In genomic region chr1:152448496-152448895, GRCh38 we compare ENCODE assay signal across 31 cellular contexts. TPM values are rescaled to one million over a fixed set of nuclear protein-coding genes. Genes with fewer than 3 reads are reported as not detected.
"Had no signal": no experiment of that assay in that cellular context is flagged by ENCODE, and none has a peak within 500 bp of the region (broad histone marks: within the 10 kb centered on the region; RNA-seq: fewer than 3 reads in every experiment).

No MANE protein-coding gene starts in this region.

- H3K4me1 ChIP-seq: foreskin keratinocyte, gastrocnemius medialis had no signal

- H3K36me3 Mint-ChIP-seq: activated naive CD4-positive, alpha-beta T cell treated with anti-CD3 and anti-CD28 coated beads, Interleukin-2, amount 10 ng/mL, durations not matched to agents 7 days and 5 days; activated naive CD4-positive, alpha-beta T cell treated with anti-CD3 and anti-CD28 coated beads, Interleukin-2, amount 50 U/mL, for 72 hours; activated naive CD8-positive, alpha-beta T cell treated with anti-CD3 and anti-CD28 coated beads, Interleukin-2, amount 10 ng/mL, durations not matched to agents 7 days and 5 days had no signal

- H3K9me3 ChIP-seq: gastrocnemius medialis, heart left ventricle had no signal

- H3K9me3 Mint-ChIP-seq: activated naive CD4-positive, alpha-beta T cell treated with anti-CD3 and anti-CD28 coated beads, Interleukin-2, amount 10 ng/mL, durations not matched to agents 7 days and 5 days; activated naive CD4-positive, alpha-beta T cell treated with anti-CD3 and anti-CD28 coated beads, Interleukin-2, amount 50 U/mL, for 72 hours; activated naive CD8-positive, alpha-beta T cell treated with anti-CD3 and anti-CD28 coated beads, Interleukin-2, amount 10 ng/mL, durations not matched to agents 7 days and 5 days; activated T-cell treated with anti-CD3 and anti-CD28 coated beads, Interleukin-2, amount 50 U/mL, for 24 hours; activated T-cell treated with anti-CD3 and anti-CD28 coated beads, Interleukin-2, amount 50 U/mL, for 72 hours; central memory CD8-positive, alpha-beta T cell; effector memory CD8-positive, alpha-beta T cell had no signal

- H3K27me3 Mint-ChIP-seq: activated T-cell treated with anti-CD3 and anti-CD28 coated beads, Interleukin-2, amount 50 U/mL, for 24 hours; central memory CD8-positive, alpha-beta T cell; effector memory CD8-positive, alpha-beta T cell had no signal

- H3K4me3 ChIP-seq: coronary artery, gastrocnemius medialis, heart left ventricle had no signal

- DNase-seq: activated CD4-positive, alpha-beta T cell treated with anti-CD3 and anti-CD28 coated beads for 4 hours; activated CD4-positive, alpha-beta T cell treated with anti-CD3 and anti-CD28 coated beads, Interleukin-2, amount 50 U/mL, for 1 hour; activated CD4-positive, alpha-beta T cell treated with anti-CD3 and anti-CD28 coated beads, Interleukin-2, amount 50 U/mL, for 48 hours; activated CD4-positive, CD25-positive, alpha-beta regulatory T cell; activated CD4-positive, CD25-positive, alpha-beta regulatory T cell treated with anti-CD3 and anti-CD28 coated beads, Interleukin-2, amount 50 U/mL, for 72 hours; activated CD8-positive, alpha-beta memory T cell treated with anti-CD3 and anti-CD28 coated beads, Interleukin-2, amount 50 U/mL, for 48 hours; activated gamma-delta T cell; activated naive CD4-positive, alpha-beta T cell; activated naive CD4-positive, alpha-beta T cell treated with anti-CD3 and anti-CD28 coated beads, Interleukin-2, amount 10 ng/mL, durations not matched to agents 7 days and 5 days; activated naive CD8-positive, alpha-beta T cell treated with anti-CD3 and anti-CD28 coated beads, Interleukin-2, amount 10 ng/mL, durations not matched to agents 7 days and 5 days; activated T-cell treated with anti-CD3 and anti-CD28 coated beads for 4 hours; activated T-cell treated with anti-CD3 and anti-CD28 coated beads, Interleukin-2, amount 50 U/mL, for 24 hours; activated T-cell treated with anti-CD3 and anti-CD28 coated beads, Interleukin-2, amount 50 U/mL, for 72 hours; anterior cingulate cortex; brain microvascular endothelial cell; dermis blood vessel endothelial cell; effector CD4-positive, alpha-beta T cell; effector memory CD8-positive, alpha-beta T cell; erythroblast; foreskin keratinocyte; gastrocnemius medialis; glutamatergic neuron; heart left ventricle; T-helper 2 cell had no signal

- ATAC-seq: activated naive CD4-positive, alpha-beta T cell treated with anti-CD3 and anti-CD28 coated beads, Interleukin-2, amount 50 U/mL, for 72 hours; activated T-cell treated with anti-CD3 and anti-CD28 coated beads, Interleukin-2, amount 50 U/mL, for 72 hours; effector memory CD8-positive, alpha-beta T cell; foreskin keratinocyte; gastrocnemius medialis; heart left ventricle had no signal

- H3K27ac ChIP-seq: brain microvascular endothelial cell, coronary artery, foreskin keratinocyte, gastrocnemius medialis had no signal

- H3K4me3 Mint-ChIP-seq: activated naive CD4-positive, alpha-beta T cell treated with anti-CD3 and anti-CD28 coated beads, Interleukin-2, amount 10 ng/mL, durations not matched to agents 7 days and 5 days; activated naive CD8-positive, alpha-beta T cell treated with anti-CD3 and anti-CD28 coated beads, Interleukin-2, amount 10 ng/mL, durations not matched to agents 7 days and 5 days; activated T-cell treated with anti-CD3 and anti-CD28 coated beads, Interleukin-2, amount 50 U/mL, for 24 hours; activated T-cell treated with anti-CD3 and anti-CD28 coated beads, Interleukin-2, amount 50 U/mL, for 72 hours; central memory CD8-positive, alpha-beta T cell; effector memory CD8-positive, alpha-beta T cell had no signal

- H3K36me3 ChIP-seq: brain microvascular endothelial cell, gastrocnemius medialis, heart left ventricle had no signal

- H3K4me1 Mint-ChIP-seq: activated naive CD4-positive, alpha-beta T cell treated with anti-CD3 and anti-CD28 coated beads, Interleukin-2, amount 10 ng/mL, durations not matched to agents 7 days and 5 days; activated naive CD8-positive, alpha-beta T cell treated with anti-CD3 and anti-CD28 coated beads, Interleukin-2, amount 10 ng/mL, durations not matched to agents 7 days and 5 days; central memory CD8-positive, alpha-beta T cell had no signal

- H3K27me3 ChIP-seq: brain microvascular endothelial cell, gastrocnemius medialis had no signal

- H3K27ac Mint-ChIP-seq: activated naive CD4-positive, alpha-beta T cell treated with anti-CD3 and anti-CD28 coated beads, Interleukin-2, amount 10 ng/mL, durations not matched to agents 7 days and 5 days; activated naive CD4-positive, alpha-beta T cell treated with anti-CD3 and anti-CD28 coated beads, Interleukin-2, amount 50 U/mL, for 72 hours; activated naive CD8-positive, alpha-beta T cell treated with anti-CD3 and anti-CD28 coated beads, Interleukin-2, amount 10 ng/mL, durations not matched to agents 7 days and 5 days; activated T-cell treated with anti-CD3 and anti-CD28 coated beads, Interleukin-2, amount 50 U/mL, for 24 hours; activated T-cell treated with anti-CD3 and anti-CD28 coated beads, Interleukin-2, amount 50 U/mL, for 72 hours; effector memory CD8-positive, alpha-beta T cell had no signal

RNA-seq across cellular contexts. Expression of gene CRNN, which starts 34.4 kb away (rescaled TPM):
- total RNA-seq: activated naive CD4-positive, alpha-beta T cell treated with anti-CD3 and anti-CD28 coated beads, Interleukin-2, amount 50 U/mL, for 72 hours; activated naive CD8-positive, alpha-beta T cell treated with anti-CD3 and anti-CD28 coated beads, Interleukin-2, amount 10 ng/mL, durations not matched to agents 7 days and 5 days; activated T-cell treated with anti-CD3 and anti-CD28 coated beads, Interleukin-2, amount 50 U/mL, for 72 hours; astrocyte; cardiac septum; cerebellum; dermis blood vessel endothelial cell; foreskin keratinocyte; gastrocnemius medialis; heart left ventricle; T-helper 1 cell treated with Interleukin-12 subunit alpha and Interleukin-12 subunit beta and Interleukin-4 antibody, amounts not matched to agents 30 ng/mL and 1 ng/mL, for 36 hours had no signal
